In the genomic region with DNA sequence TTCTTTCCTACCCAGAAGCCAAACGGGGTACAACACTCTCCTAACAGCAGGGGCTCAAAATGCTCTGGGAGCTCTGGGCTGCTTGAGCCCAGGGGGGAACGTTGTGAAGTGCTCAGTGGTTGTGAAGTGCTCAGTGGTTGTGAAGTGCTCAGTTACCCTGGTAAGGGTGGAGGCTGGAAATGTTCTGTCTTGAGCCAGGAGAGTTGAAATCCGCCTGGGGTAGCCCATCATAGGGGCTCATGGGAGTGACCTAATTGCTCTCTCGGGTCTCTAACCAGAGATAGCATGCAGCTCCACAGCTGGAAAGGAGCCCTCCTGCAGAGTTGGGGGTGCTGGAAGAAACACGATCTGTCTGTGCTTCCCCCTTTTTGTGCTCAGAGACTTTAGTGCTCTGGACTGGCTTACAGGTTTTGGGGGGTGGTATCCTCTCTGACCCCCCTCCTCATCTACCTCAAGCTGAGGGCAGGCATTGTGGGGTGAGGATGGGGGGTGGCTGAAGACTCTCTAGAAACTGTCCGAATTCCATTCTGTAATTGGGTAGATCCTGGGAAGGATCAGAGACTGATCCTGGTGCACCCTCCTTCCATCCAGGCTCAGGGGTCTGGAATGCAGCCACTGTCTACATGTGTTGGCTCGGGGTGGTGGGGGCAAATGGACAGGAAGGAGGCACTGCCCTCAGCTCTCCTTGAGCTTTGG, we compare ENCODE assay signal across 9 cellular contexts. TPM values are rescaled to one million over a fixed set of nuclear protein-coding genes. Genes with fewer than 3 reads are reported as not detected.
DNase-seq lines count a peak whose midpoint lies in the region; ATAC-seq, FAIRE-seq and TF ChIP-seq lines count a peak whose summit lies in the region.
"Had no signal": no experiment of that assay in that cellular context is flagged by ENCODE, and none has a peak within 500 bp of the region (broad histone marks: within the 10 kb centered on the region; RNA-seq: fewer than 3 reads in every experiment).

No MANE protein-coding gene starts in this region.

- no peaks in the 10 kb centered on the region for H3K9me2 ChIP-seq in PC-9 (ENCODE audit: insufficient read depth)

- H3K9me3 ChIP-seq in PC-9 (ENCODE audit: insufficient read depth, low read depth) (no peaks in the 10 kb centered on the region), pancreas (no peaks in the 10 kb centered on the region)

- no peak for FAIRE-seq in pancreas (lab: Jason Lieb, UNC)

- H3K4me1 ChIP-seq in PC-9 (replicated peaks; ENCODE audit: insufficient read depth) (peaks cover 19% of the 10 kb centered on the region), pancreas (no peaks in the 10 kb centered on the region)

- peaks cover 37% of the 10 kb centered on the region for H3K4me1 Mint-ChIP-seq in CD14-positive monocyte
- H3K4me1 Mint-ChIP-seq in neural crest cell, result peaks cover 40% of the 10 kb centered on the region

- no peaks in the 10 kb centered on the region; the same call in 1 of the 2 replicates for H4K20me1 ChIP-seq in PC-9 (ENCODE audit: insufficient read depth)

- CTCF ChIA-PET in PC-9 (lab: Charles Lee), result no interaction called here

- peak overlapping the region; percentile 86 for H3K4me2 ChIP-seq in PC-9

- DNase-seq in CD14-positive monocyte (ENCODE audit: low spot score) (no peak), PC-9 (no peak), epithelial cell of esophagus (ENCODE audit: low read depth) (no peak), neural crest cell (ENCODE audit: low read depth, low spot score) (no peak), kidney tubule cell (ENCODE audit: low spot score) (no peak), activated gamma-delta T cell (lab: John Stamatoyannopoulos, UW) (no peak), pancreas (no peak)
- DNase-seq: SHP77 had no signal

- 40 to 64% methylated on average over 7 of the region's 7 CpGs for WGBS in pancreas, 2 donors

- intact Hi-C loops in CD14-positive monocyte (cut with micrococcal nuclease), result no loop called here
- intact Hi-C loops in PC-9 (cut with micrococcal nuclease; ENCODE audit: unreplicated experiment), result no loop called here
- intact Hi-C loops in pancreas (cut with DNase I), result no loop called here

- TF ChIP-seq CTCF in CD14-positive monocyte (IDR thresholded peaks at IDR 0.05), result no peak
- no peak for TF ChIP-seq CTCF in PC-9 (conservative IDR thresholded peaks at IDR 0.05)
- no peak for TF ChIP-seq CTCF in epithelial cell of esophagus (IDR thresholded peaks at IDR 0.05; ENCODE audit: insufficient read depth, low read depth, low read length, missing control alignments)
- no peak for TF ChIP-seq CTCF in neural crest cell (conservative IDR thresholded peaks at IDR 0.05)
- no peak for TF ChIP-seq CTCF in pancreas (IDR thresholded peaks at IDR 0.05)

- POLR2A ChIA-PET in PC-9 (lab: Charles Lee; ENCODE audit: unreplicated experiment), result interaction anchor here (0.5 to 0.9 kb wide), 2 partner anchors 89 to 151 kb away, joined by 5 to 16 read pairs; no protein-coding TSS in a partner anchor

- H2AFZ ChIP-seq in PC-9, result no peak overlapping the region

- H3K27ac Mint-ChIP-seq in CD14-positive monocyte (peak overlapping the region in 2 of 7 donors; percentile 8 to 48), neural crest cell (ENCODE audit: unreplicated experiment) (peak overlapping the region; percentile 50)

- H3K27me3 Mint-ChIP-seq in CD14-positive monocyte (ENCODE audit: low read depth in 3 of 3) (peaks cover 21 to 35% (median 27%) of the 10 kb centered on the region in 3 donors), neural crest cell (ENCODE audit: low read depth) (peaks cover 2% of the 10 kb centered on the region)

- H3F3A ChIP-seq in PC-9 (ENCODE audit: insufficient read depth, low read depth), result no peaks in the 10 kb centered on the region

- H3K4me3 Mint-ChIP-seq in CD14-positive monocyte, result peak overlapping the region; percentile 84 to 89
- H3K4me3 Mint-ChIP-seq in neural crest cell, result peak overlapping the region; percentile 92

- H3K27me3 ChIP-seq in PC-9 (ENCODE audit: insufficient read depth, low read depth) (no peaks in the 10 kb centered on the region), pancreas (peaks cover 0 to 2% (median 0%) of the 10 kb centered on the region in 4 donors)

- no peaks in the 10 kb centered on the region for H3K36me3 Mint-ChIP-seq in CD14-positive monocyte
- peaks cover 2% of the 10 kb centered on the region for H3K36me3 Mint-ChIP-seq in neural crest cell (ENCODE audit: low read depth)

- H3K79me2 ChIP-seq in PC-9 (ENCODE audit: low read depth), result peaks cover 50% of the 10 kb centered on the region

- no peak for ATAC-seq in GM21381 (IDR thresholded peaks at IDR 0.05; ENCODE audit: unreplicated experiment)
- ATAC-seq in pancreas, result no peak

- BruUV-seq in PC-9 (replicated peaks; lab: Mats Ljungman, UMichigan), result no TSS peak

- H3K27ac ChIP-seq in PC-9 (no peak overlapping the region), pancreas (no peak overlapping the region)

- H3K9me3 Mint-ChIP-seq in CD14-positive monocyte (peaks cover 0 to 11% (median 0%) of the 10 kb centered on the region in 7 donors), neural crest cell (no peaks in the 10 kb centered on the region)

- H3K4me3 ChIP-seq in PC-9 (peak overlapping the region; percentile 86; the same call in 1 of the 2 replicates), epithelial cell of esophagus (ENCODE audit: low read length) (peak overlapping the region; percentile 78), pancreas (no peak overlapping the region)

- H3K36me3 ChIP-seq in PC-9 (ENCODE audit: low read depth) (no peaks in the 10 kb centered on the region), pancreas (no peaks in the 10 kb centered on the region)

RNA-seq across cellular contexts. Expression of gene EFNB1, which starts 2.7 kb away (rescaled TPM):
- polyA plus RNA-seq in CD14-positive monocyte (1 to 10 TPM; 5.4 to 6.6 TPM), pancreas (1 to 10 TPM; 5.9 to 8.0 TPM)
- total RNA-seq in PC-9 (2021) (31.1 and 35.2 TPM in 2 replicates), neural crest cell (32.9 and 33.8 TPM in 2 replicates), pancreas (10 to 100 TPM in 1 of 6 donors, 1 to 10 TPM in 5; 2.4 to 13.3 (median 4.9) TPM)

Comparison
In these comparisons a context has a peak if more than half of its experiments do, and no peak if none do; other contexts are left out.
1. H3K4me3 ChIP-seq: peak in PC-9 (single experiment) and epithelial cell of esophagus (single experiment); none in pancreas (0 of 4).